In genomic region chr3:115623414-115623868, GRCh38 we compare ENCODE assay signal across 1 cellular context.
TF ChIP-seq lines count a peak whose summit lies in the region.

A gene with protein sequence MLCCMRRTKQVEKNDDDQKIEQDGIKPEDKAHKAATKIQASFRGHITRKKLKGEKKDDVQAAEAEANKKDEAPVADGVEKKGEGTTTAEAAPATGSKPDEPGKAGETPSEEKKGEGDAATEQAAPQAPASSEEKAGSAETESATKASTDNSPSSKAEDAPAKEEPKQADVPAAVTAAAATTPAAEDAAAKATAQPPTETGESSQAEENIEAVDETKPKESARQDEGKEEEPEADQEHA (plus strand): TSS chr3:115623510. CDS start chr3:115623690, 180 bp downstream.

TF ChIP-seq in H1, 55 proteins besides CTCF, POLR2A, EP300 and RAD21 (continued from another document):
- TF ChIP-seq KDM5A (IDR thresholded peaks at IDR 0.05; ENCODE audit: low read length) (no peak), JUN (IDR thresholded peaks at IDR 0.05; ENCODE audit: low read depth, low read length) (no peak), BACH1 (IDR thresholded peaks at IDR 0.05; ENCODE audit: low read length) (no peak), CHD7 (IDR thresholded peaks at IDR 0.05; ENCODE audit: insufficient replicate concordance, low read length) (peak; percentile 28), CBX8 (IDR thresholded peaks at IDR 0.05; ENCODE audit: borderline replicate concordance, low read depth, low read length) (no peak), POLR2AphosphoS5 (IDR thresholded peaks at IDR 0.05; ENCODE audit: low read depth, low read length) (peak; percentile 76; the same call in 1 of the 2 replicates), SP4 (IDR thresholded peaks at IDR 0.05; ENCODE audit: low read length) (no peak), RXRA (IDR thresholded peaks at IDR 0.05; ENCODE audit: insufficient read depth, low read depth, low read length) (no peak), HDAC6 (IDR thresholded peaks at IDR 0.05; ENCODE audit: low read depth, low read length) (no peak), SIRT6 (IDR thresholded peaks at IDR 0.05; ENCODE audit: low read length) (no peak), SUZ12 (IDR thresholded peaks at IDR 0.05; ENCODE audit: low read length) (no peak), CBX5 (IDR thresholded peaks at IDR 0.05; ENCODE audit: low read depth, low read length) (no peak), TCF12 (IDR thresholded peaks at IDR 0.05; ENCODE audit: low read depth, low read length) (0 out of 2 replicates have a peak, but pooled peaks have one; percentile 64), ZNF274 (IDR thresholded peaks at IDR 0.05; ENCODE audit: borderline replicate concordance, extremely low read depth, low read length) (no peak), CEBPB (IDR thresholded peaks at IDR 0.05; ENCODE audit: low read depth, low read length) (peak; percentile 8; the same call in 1 of the 2 replicates), HDAC2 (IDR thresholded peaks at IDR 0.05; ENCODE audit: borderline replicate concordance in 1 of 2, low read depth in 2 of 2, low read length in 2 of 2) (peak; percentile 49 to 60; a peak in 2 of 4 replicates), GABPA (IDR thresholded peaks at IDR 0.05; ENCODE audit: borderline replicate concordance, insufficient read depth, low read length) (no peak), POU5F1 (IDR thresholded peaks at IDR 0.05; ENCODE audit: low read depth, low read length) (no peak), CTBP2 (IDR thresholded peaks at IDR 0.05; ENCODE audit: borderline replicate concordance, insufficient read depth, insufficient read length, low read length) (peak; percentile 98), CREB1 (IDR thresholded peaks at IDR 0.05) (no peak), MAFK (IDR thresholded peaks at IDR 0.05; ENCODE audit: low read depth, low read length) (peak; percentile 12; the same call in 1 of the 2 replicates), FOSL1 (IDR thresholded peaks at IDR 0.05; ENCODE audit: insufficient read depth, low read depth, low read length) (no peak), EGR1 (IDR thresholded peaks at IDR 0.05; ENCODE audit: borderline replicate concordance, low read depth, low read length) (peak; percentile 81), NRF1 (IDR thresholded peaks at IDR 0.05; ENCODE audit: low read depth, low read length) (no peak), ATF3 (IDR thresholded peaks at IDR 0.05; ENCODE audit: insufficient read depth, low read depth, low read length) (no peak), YY1 (IDR thresholded peaks at IDR 0.05; ENCODE audit: low read depth, low read length) (peak; percentile 69; the same call in 1 of the 2 replicates), BCL11A (IDR thresholded peaks at IDR 0.05; ENCODE audit: low read depth in 2 of 2, low read length in 2 of 2) (no peak), SIN3A (conservative IDR thresholded peaks at IDR 0.05 in 1 of 2, IDR thresholded peaks at IDR 0.05 in 1 of 2; ENCODE audit: low read depth in 1 of 2, low read length in 2 of 2) (peak in 1 of 2 experiments; percentile 91; a peak in 2 of 4 replicates), KDM4A (IDR thresholded peaks at IDR 0.05; ENCODE audit: low read depth, low read length, severe bottlenecking) (peak; percentile 59), TEAD4 (IDR thresholded peaks at IDR 0.05; ENCODE audit: low read depth, low read length) (peak; percentile 43; the same call in 1 of the 2 replicates), CHD1 (IDR thresholded peaks at IDR 0.05; ENCODE audit: low read depth, low read length) (no peak), BRCA1 (IDR thresholded peaks at IDR 0.05; ENCODE audit: low read depth, low read length) (0 out of 2 replicates have a peak, but pooled peaks have one; percentile 8), TAF7 (optimal IDR thresholded peaks at IDR 0.05; ENCODE audit: borderline replicate concordance, low read depth, low read length) (no peak), SIX5 (IDR thresholded peaks at IDR 0.05; ENCODE audit: low read depth, low read length) (no peak), GTF2F1 (IDR thresholded peaks at IDR 0.05; ENCODE audit: borderline replicate concordance, low read depth, low read length) (no peak), EZH2 (IDR thresholded peaks at IDR 0.05; ENCODE audit: low read depth, low read length, severe bottlenecking) (no peak), KDM1A (IDR thresholded peaks at IDR 0.05; ENCODE audit: borderline replicate concordance, low read length) (peak; percentile 41; the same call in 1 of the 2 replicates), SP2 (IDR thresholded peaks at IDR 0.05; ENCODE audit: low read length) (no peak), RFX5 (IDR thresholded peaks at IDR 0.05; ENCODE audit: borderline replicate concordance, low read depth, low read length) (no peak)
- TF ChIP-seq, protein P1, sequence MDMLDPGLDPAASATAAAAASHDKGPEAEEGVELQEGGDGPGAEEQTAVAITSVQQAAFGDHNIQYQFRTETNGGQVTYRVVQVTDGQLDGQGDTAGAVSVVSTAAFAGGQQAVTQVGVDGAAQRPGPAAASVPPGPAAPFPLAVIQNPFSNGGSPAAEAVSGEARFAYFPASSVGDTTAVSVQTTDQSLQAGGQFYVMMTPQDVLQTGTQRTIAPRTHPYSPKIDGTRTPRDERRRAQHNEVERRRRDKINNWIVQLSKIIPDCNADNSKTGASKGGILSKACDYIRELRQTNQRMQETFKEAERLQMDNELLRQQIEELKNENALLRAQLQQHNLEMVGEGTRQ (IDR thresholded peaks at IDR 0.05; ENCODE audit: low read length): no peak
- TF ChIP-seq, protein P2, sequence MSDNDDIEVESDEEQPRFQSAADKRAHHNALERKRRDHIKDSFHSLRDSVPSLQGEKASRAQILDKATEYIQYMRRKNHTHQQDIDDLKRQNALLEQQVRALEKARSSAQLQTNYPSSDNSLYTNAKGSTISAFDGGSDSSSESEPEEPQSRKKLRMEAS (IDR thresholded peaks at IDR 0.05): peak; percentile 92
TF ChIP-seq in H1: peak in this region for 24.
